In genomic region chr6:168210239-168211107, GRCh38 we compare ENCODE assay signal across 14 cellular contexts.
"Had no signal": no experiment of that assay in that cellular context is flagged by ENCODE, and none has a peak within 500 bp of the region (broad histone marks: within the 10 kb centered on the region; RNA-seq: fewer than 3 reads in every experiment).

No MANE protein-coding gene starts in this region.

- H2AFZ ChIP-seq: hepatocyte had no signal

- H3K27me3 ChIP-seq: foreskin keratinocyte, hepatocyte, right lobe of liver, testis had no signal

- H3K4me3 ChIP-seq: hepatocyte, lung, right lobe of liver, testis had no signal

- FAIRE-seq: islet of Langerhans had no signal

- H3K79me2 ChIP-seq: hepatocyte had no signal

- DNase-seq: activated CD4-positive, alpha-beta T cell treated with anti-CD3 and anti-CD28 coated beads for 1 hour; activated CD4-positive, alpha-beta T cell treated with anti-CD3 and anti-CD28 coated beads, Interleukin-2, amount 50 U/mL, for 48 hours; activated gamma-delta T cell treated with Interleukin-2 at 50 U/mL for 16 hours; activated T-cell treated with anti-CD3 and anti-CD28 coated beads for 4 hours; effector memory CD8-positive, alpha-beta T cell; foreskin keratinocyte; stimulated activated CD4-positive, alpha-beta T cell treated with anti-CD3 and anti-CD28 coated beads, Interleukin-4, amount 100 ng/mL, for 4 hours; T-helper 17 cell; testis had no signal

- H3K27ac ChIP-seq: foreskin keratinocyte, hepatocyte, right lobe of liver, testis, VCaP had no signal

- H3K4me1 ChIP-seq: foreskin keratinocyte, right lobe of liver, testis had no signal

- H3K9me3 ChIP-seq: right lobe of liver, testis had no signal

- H3K36me3 ChIP-seq: right lobe of liver had no signal

- H3K4me2 ChIP-seq: hepatocyte had no signal
